In the genomic region with DNA sequence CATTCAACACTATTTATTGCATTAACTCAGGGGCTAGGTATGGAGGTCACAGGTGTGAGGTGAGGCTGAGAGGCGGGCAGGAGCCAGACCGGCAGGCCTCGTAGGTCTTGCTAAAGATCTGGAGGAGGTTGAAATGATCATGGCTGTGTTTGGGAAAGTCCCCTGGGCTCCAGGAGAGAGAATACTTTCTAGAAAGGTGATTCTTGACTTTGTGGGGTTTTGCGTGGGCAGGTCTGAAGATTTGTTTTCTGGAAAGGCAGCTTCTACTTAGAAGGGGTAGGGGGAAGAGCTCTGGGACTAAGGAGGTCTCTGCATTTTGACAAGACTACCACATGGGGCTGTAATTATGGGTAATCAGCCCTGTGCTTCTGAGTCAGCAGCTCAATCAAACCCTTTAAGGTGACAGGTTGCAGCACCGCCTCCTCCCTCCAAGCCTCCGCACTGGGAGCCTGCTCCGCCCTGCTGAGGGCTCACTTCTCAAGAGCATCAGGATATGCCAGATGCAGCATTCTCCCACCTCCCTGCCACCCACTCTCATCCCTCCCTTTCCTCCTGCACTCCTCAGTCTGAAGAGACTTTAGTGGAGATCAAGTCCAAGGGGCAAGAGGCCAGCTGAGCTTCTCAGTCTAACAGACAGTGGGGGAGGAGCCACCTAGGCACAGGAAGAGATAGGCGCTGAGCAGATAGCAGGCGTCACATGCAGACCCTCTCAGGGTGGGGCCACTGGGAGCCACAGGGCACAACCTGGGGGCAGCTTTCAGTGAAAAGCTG, we compare ENCODE assay signal across 10 cellular contexts. TPM values are rescaled to one million over a fixed set of nuclear protein-coding genes. Genes with fewer than 3 reads are reported as not detected.
DNase-seq lines count a peak whose midpoint lies in the region; ATAC-seq, FAIRE-seq and TF ChIP-seq lines count a peak whose summit lies in the region.
"Had no signal": no experiment of that assay in that cellular context is flagged by ENCODE, and none has a peak within 500 bp of the region (broad histone marks: within the 10 kb centered on the region; RNA-seq: fewer than 3 reads in every experiment).

No MANE protein-coding gene starts in this region.

- H3K4me3 ChIP-seq in mammary epithelial cell (replicated peaks in 1 of 3; ENCODE audit: insufficient read depth in 1 of 3, low read depth in 2 of 3, low read length in 3 of 3) (no peak overlapping the region), HepG2 (replicated peaks in 1 of 3; ENCODE audit: insufficient read depth in 1 of 3, low read depth in 2 of 3, low read length in 3 of 3) (no peak overlapping the region), upper lobe of right lung (no peak overlapping the region)
- H3K4me3 ChIP-seq: upper lobe of left lung had no signal

- peak; percentile 77 for ATAC-seq in HepG2
- peak; percentile 46 for ATAC-seq in upper lobe of right lung
- ATAC-seq in HG03469 (IDR thresholded peaks at IDR 0.05; ENCODE audit: unreplicated experiment): no peak

- H3K27ac Mint-ChIP-seq in MCF 10A (ENCODE audit: low read depth, unreplicated experiment): no peak overlapping the region
- H3K27ac Mint-ChIP-seq in activated T-cell treated with anti-CD3 and anti-CD28 coated beads, Interleukin-2, amount 50 U/mL, for 24 hours: no peak overlapping the region
- no peak overlapping the region for H3K27ac Mint-ChIP-seq in activated T-helper 2 cell treated with anti-CD3 and anti-CD28 coated beads, Interferon-gamma antibody, Interleukin-2, Interleukin-4, amounts not matched to agents 10 μg/mL and 5 μg/mL and 100 μg/mL, durations not matched to agents 14 hours and 24 hours and 36 hours

- H3K9me3 Mint-ChIP-seq in MCF 10A (ENCODE audit: unreplicated experiment): no peaks in the 10 kb centered on the region
- H3K9me3 Mint-ChIP-seq in activated T-cell treated with anti-CD3 and anti-CD28 coated beads, Interleukin-2, amount 50 U/mL, for 24 hours: no peaks in the 10 kb centered on the region
- no peaks in the 10 kb centered on the region for H3K9me3 Mint-ChIP-seq in activated T-helper 2 cell treated with anti-CD3 and anti-CD28 coated beads, Interferon-gamma antibody, Interleukin-2, Interleukin-4, amounts not matched to agents 10 μg/mL and 5 μg/mL and 100 μg/mL, durations not matched to agents 14 hours and 24 hours and 36 hours

- H3K79me2 ChIP-seq in mammary epithelial cell (ENCODE audit: insufficient read depth, low read length) (no peaks in the 10 kb centered on the region), HepG2 (ENCODE audit: insufficient read depth, low read length) (no peaks in the 10 kb centered on the region)
- H3K79me2 ChIP-seq: parathyroid adenoma had no signal

- H3K27ac ChIP-seq in mammary epithelial cell (ENCODE audit: insufficient read depth, low read depth, low read length) (no peak overlapping the region), HepG2 (ENCODE audit: extremely low read length, insufficient read depth, low read length) (no peak overlapping the region), upper lobe of right lung (no peak overlapping the region)
- H3K27ac ChIP-seq: parathyroid adenoma, upper lobe of left lung had no signal

- no peaks in the 10 kb centered on the region for H3K27me3 Mint-ChIP-seq in MCF 10A (ENCODE audit: insufficient read depth, unreplicated experiment)
- peaks cover 5% of the 10 kb centered on the region for H3K27me3 Mint-ChIP-seq in activated T-cell treated with anti-CD3 and anti-CD28 coated beads, Interleukin-2, amount 50 U/mL, for 24 hours
- peaks cover 6% of the 10 kb centered on the region for H3K27me3 Mint-ChIP-seq in activated T-helper 2 cell treated with anti-CD3 and anti-CD28 coated beads, Interferon-gamma antibody, Interleukin-2, Interleukin-4, amounts not matched to agents 10 μg/mL and 5 μg/mL and 100 μg/mL, durations not matched to agents 14 hours and 24 hours and 36 hours (ENCODE audit: low read depth)

- BruUV-seq in MCF 10A (replicated peaks; lab: Mats Ljungman, UMichigan) (no TSS peak), mammary epithelial cell (replicated peaks; lab: Mats Ljungman, UMichigan) (no TSS peak), HepG2 (replicated peaks; lab: Mats Ljungman, UMichigan) (no TSS peak)

- no peaks in the 10 kb centered on the region for H3K36me3 ChIP-seq in mammary epithelial cell (ENCODE audit: insufficient read depth, low read length)
- no peaks in the 10 kb centered on the region for H3K36me3 ChIP-seq in HepG2 (replicated peaks in 1 of 2; ENCODE audit: control insufficient read depth in 1 of 2, insufficient read depth in 2 of 2, low read length in 2 of 2)
- H3K36me3 ChIP-seq in upper lobe of right lung: no peaks in the 10 kb centered on the region
- H3K36me3 ChIP-seq: upper lobe of left lung had no signal

- WGBS in mammary epithelial cell (ENCODE audit: low coverage, missing lambda C conversion rate): 75% methylated on average over 9 of the region's 9 CpGs
- WGBS in HepG2 (ENCODE audit: low lambda C conversion rate): 13% methylated on average over 9 of the region's 9 CpGs

- in situ Hi-C loops in mammary epithelial cell (cut with MboI; ENCODE audit: low sequenced_read_pairs in 2 of 2) (no loop called here), HepG2 (cut with HindIII; ENCODE audit: extremely low pct_ligation_motif_present, low pct_unique_long_range_greater_than_20kb) (no loop called here)

- TF ChIP-seq RAD21 in HepG2 (CRISPR knock-in tag; IDR thresholded peaks at IDR 0.05): no peak

- TF ChIP-seq EP300 in HepG2 (IDR thresholded peaks at IDR 0.05; ENCODE audit: low read depth in 2 of 2, low read length in 2 of 2) (no peak), HepG2 (CRISPR knock-in tag; IDR thresholded peaks at IDR 0.05; ENCODE audit: borderline replicate concordance) (no peak)

- no peaks in the 10 kb centered on the region for H4K20me1 ChIP-seq in mammary epithelial cell (ENCODE audit: insufficient read depth, low read length)
- no peaks in the 10 kb centered on the region for H4K20me1 ChIP-seq in HepG2 (ENCODE audit: insufficient read depth, low read length)

- no peak for FAIRE-seq in HepG2 (lab: Jason Lieb, UNC)

- POLR2A ChIA-PET in MCF 10A (lab: Yijun Ruan, JAX): interaction anchor here (0.9 to 1.8 kb wide), 6 partner anchors 11 to 117 kb away, joined by 3 to 5 read pairs (median 4); no protein-coding TSS in a partner anchor
- POLR2A ChIA-PET in HepG2 (lab: Yijun Ruan, JAX): no interaction called here

- no peaks in the 10 kb centered on the region for H3K9me3 ChIP-seq in mammary epithelial cell (replicated peaks; ENCODE audit: insufficient read depth, low read length)
- no peaks in the 10 kb centered on the region for H3K9me3 ChIP-seq in HepG2 (ENCODE audit: low read length)
- H3K9me3 ChIP-seq in upper lobe of right lung: no peaks in the 10 kb centered on the region
- H3K9me3 ChIP-seq: upper lobe of left lung had no signal

- no peak for TF ChIP-seq CTCF in MCF 10A (IDR thresholded peaks at IDR 0.05; ENCODE audit: unreplicated experiment)
- no peak for TF ChIP-seq CTCF in mammary epithelial cell (conservative IDR thresholded peaks at IDR 0.05 in 1 of 2, IDR thresholded peaks at IDR 0.05 in 1 of 2; ENCODE audit: extremely low read depth in 1 of 2, insufficient read depth in 1 of 2, low read depth in 1 of 2, low read length in 2 of 2)
- no peak for TF ChIP-seq CTCF in HepG2 (CRISPR knock-in tag; IDR thresholded peaks at IDR 0.05)
- TF ChIP-seq CTCF in upper lobe of right lung (IDR thresholded peaks at IDR 0.05): no peak

- H3K36me3 Mint-ChIP-seq in MCF 10A (ENCODE audit: insufficient read depth, unreplicated experiment): no peaks in the 10 kb centered on the region
- no peaks in the 10 kb centered on the region for H3K36me3 Mint-ChIP-seq in activated T-cell treated with anti-CD3 and anti-CD28 coated beads, Interleukin-2, amount 50 U/mL, for 24 hours (ENCODE audit: low read depth)
- H3K36me3 Mint-ChIP-seq in activated T-helper 2 cell treated with anti-CD3 and anti-CD28 coated beads, Interferon-gamma antibody, Interleukin-2, Interleukin-4, amounts not matched to agents 10 μg/mL and 5 μg/mL and 100 μg/mL, durations not matched to agents 14 hours and 24 hours and 36 hours (ENCODE audit: low read depth): no peaks in the 10 kb centered on the region

- H3K4me2 ChIP-seq in mammary epithelial cell (ENCODE audit: insufficient read depth, low read depth, low read length) (no peak overlapping the region), HepG2 (ENCODE audit: low read depth, low read length) (peak overlapping the region; percentile 57)

- no peak overlapping the region for H3K9ac ChIP-seq in mammary epithelial cell (ENCODE audit: insufficient read depth, low read length)
- H3K9ac ChIP-seq in HepG2 (ENCODE audit: insufficient read depth, low read depth, low read length): no peak overlapping the region
- H3K9ac ChIP-seq: parathyroid adenoma had no signal

- dilution Hi-C loops in mammary epithelial cell (cut with HindIII; ENCODE audit: low sequenced_read_pairs): no loop called here

- H3K27me3 ChIP-seq in mammary epithelial cell (ENCODE audit: insufficient read depth, low read length): peaks cover 2% of the 10 kb centered on the region
- H3K27me3 ChIP-seq in HepG2 (ENCODE audit: control insufficient read depth in 1 of 2, insufficient read depth in 2 of 2, low read length in 2 of 2): peaks cover 0 to 24% of the 10 kb centered on the region in 2 experiments; a peak in 2 of 5 replicates
- H3K27me3 ChIP-seq in upper lobe of right lung: no peaks in the 10 kb centered on the region
- H3K27me3 ChIP-seq: upper lobe of left lung had no signal

- H3K4me1 ChIP-seq in mammary epithelial cell (ENCODE audit: insufficient read depth, low read length) (peaks cover 7% of the 10 kb centered on the region), HepG2 (ENCODE audit: insufficient read depth, low read length) (peaks cover 36% of the 10 kb centered on the region), upper lobe of right lung (peaks cover 5% of the 10 kb centered on the region)
- H3K4me1 ChIP-seq: parathyroid adenoma had no signal

- no peak for TF ChIP-seq POLR2A in HepG2 (IDR thresholded peaks at IDR 0.05; ENCODE audit: insufficient read depth in 1 of 2, low read depth in 2 of 2, low read length in 2 of 2)

- H2AFZ ChIP-seq in mammary epithelial cell (ENCODE audit: low read depth, low read length): no peak overlapping the region
- no peak overlapping the region for H2AFZ ChIP-seq in HepG2 (ENCODE audit: low read length)
- H2AFZ ChIP-seq: parathyroid adenoma had no signal

- DNase-seq in MCF 10A (ENCODE audit: unreplicated experiment) (peak; percentile 45), mammary epithelial cell (no peak), HepG2 (ENCODE audit: low spot score) (no peak), upper lobe of right lung (no peak), dedifferentiated amniotic fluid mesenchymal stem cell (ENCODE audit: extremely low spot score) (no peak)
- peak; percentile 37 for DNase-seq in activated T-cell treated with anti-CD3 and anti-CD28 coated beads, Interleukin-2, amount 50 U/mL, for 24 hours
- DNase-seq in activated T-helper 2 cell treated with anti-CD3 and anti-CD28 coated beads, Interferon-gamma antibody, Interleukin-2, Interleukin-4, amounts not matched to agents 10 μg/mL and 5 μg/mL and 100 μg/mL, durations not matched to agents 14 hours and 24 hours and 36 hours (ENCODE audit: low spot score): no peak
- DNase-seq: upper lobe of left lung had no signal

- H3K4me1 Mint-ChIP-seq in MCF 10A (ENCODE audit: insufficient read depth, unreplicated experiment): peaks cover 14% of the 10 kb centered on the region
- no peaks in the 10 kb centered on the region for H3K4me1 Mint-ChIP-seq in activated T-cell treated with anti-CD3 and anti-CD28 coated beads, Interleukin-2, amount 50 U/mL, for 24 hours (ENCODE audit: low read depth)
- no peaks in the 10 kb centered on the region for H3K4me1 Mint-ChIP-seq in activated T-helper 2 cell treated with anti-CD3 and anti-CD28 coated beads, Interferon-gamma antibody, Interleukin-2, Interleukin-4, amounts not matched to agents 10 μg/mL and 5 μg/mL and 100 μg/mL, durations not matched to agents 14 hours and 24 hours and 36 hours (ENCODE audit: low read depth)

- H3K4me3 Mint-ChIP-seq in MCF 10A (ENCODE audit: unreplicated experiment): no peak overlapping the region
- H3K4me3 Mint-ChIP-seq in activated T-cell treated with anti-CD3 and anti-CD28 coated beads, Interleukin-2, amount 50 U/mL, for 24 hours: no peak overlapping the region
- no peak overlapping the region for H3K4me3 Mint-ChIP-seq in activated T-helper 2 cell treated with anti-CD3 and anti-CD28 coated beads, Interferon-gamma antibody, Interleukin-2, Interleukin-4, amounts not matched to agents 10 μg/mL and 5 μg/mL and 100 μg/mL, durations not matched to agents 14 hours and 24 hours and 36 hours (ENCODE audit: low read depth)

- CTCF ChIA-PET in MCF 10A (lab: Yijun Ruan, JAX) (interaction anchor here (0.6 to 6.1 kb wide), 8 partner anchors 17 to 361 kb away, joined by 3 to 58 read pairs (median 4); no protein-coding TSS in a partner anchor), mammary epithelial cell (lab: Charles Lee; ENCODE audit: low non-redundant PET) (no interaction called here), HepG2 (lab: Yijun Ruan, JAX; ENCODE audit: low intra/inter-chr PET ratio, low total read pairs) (no interaction called here)

- intact Hi-C loops in MCF 10A (cut with micrococcal nuclease) (no loop called here), mammary epithelial cell (cut with micrococcal nuclease) (no loop called here), HepG2 (cut with micrococcal nuclease; ENCODE audit: unreplicated experiment) (no loop called here), upper lobe of right lung (cut with DNase I) (no loop called here)
- intact Hi-C loops in activated T-helper 2 cell treated with anti-CD3 and anti-CD28 coated beads, Interferon-gamma antibody, Interleukin-2, Interleukin-4, amounts not matched to agents 10 μg/mL and 5 μg/mL and 100 μg/mL, durations not matched to agents 14 hours and 24 hours and 36 hours (cut with micrococcal nuclease): no loop called here

RNA-seq across cellular contexts. Expression of gene SLC30A1, which starts 30.5 kb away (rescaled TPM):
- total RNA-seq in MCF 10A (2022) (87.0 and 94.1 TPM in 2 replicates), mammary epithelial cell (10 to 100 TPM; 30.2 to 63.0 TPM), HepG2 (2016; rRNA removed; fragmentation: Illumina TruSeq; extraction: Trizol) (24.4 and 26.8 TPM in 2 replicates), upper lobe of right lung (15.6 TPM)
- polyA plus RNA-seq in mammary epithelial cell (6.6 TPM), HepG2 (2011; rRNA removed) (5.8 and 5.9 TPM in 2 replicates)
- 18.0 TPM for polyA minus RNA-seq in mammary epithelial cell
- total RNA-seq in HepG2 (2016; cell fraction: cytosol; rRNA removed; fragmentation: Illumina TruSeq; extraction: Trizol; ENCODE audit: low read depth): 3.1 and 3.8 TPM in 2 replicates
- total RNA-seq in HepG2 (2016; cell fraction: insoluble cytoplasmic fraction; rRNA removed; fragmentation: Illumina TruSeq; extraction: Trizol): 25.5 and 28.3 TPM in 2 replicates
- total RNA-seq in HepG2 (2016; cell fraction: membrane; rRNA removed; fragmentation: Illumina TruSeq; extraction: Trizol): 15.5 and 17.6 TPM in 2 replicates
- total RNA-seq in HepG2 (2016; cell fraction: nucleus; rRNA removed; fragmentation: Illumina TruSeq; extraction: Trizol): 49.0 and 51.0 TPM in 2 replicates
- polyA plus RNA-seq in HepG2 (2011; cell fraction: cytosol; rRNA removed): 3.5 and 4.9 TPM in 2 replicates
- polyA plus RNA-seq in HepG2 (2011; cell fraction: nucleus; rRNA removed): 4.2 and 5.1 TPM in 2 replicates
- polyA plus RNA-seq in HepG2 (2012): 18.3 and 19.9 TPM in 2 replicates
- polyA plus RNA-seq in HepG2 (2016; cell fraction: cytosol; fragmentation: Illumina TruSeq; extraction: Trizol; ENCODE audit: low read depth): 2.5 and 2.6 TPM in 2 replicates
- 19.7 and 25.1 TPM in 2 replicates for polyA plus RNA-seq in HepG2 (2016; cell fraction: insoluble cytoplasmic fraction; fragmentation: Illumina TruSeq; extraction: Trizol; ENCODE audit: low read depth)
- polyA plus RNA-seq in HepG2 (2016; cell fraction: membrane; fragmentation: Illumina TruSeq; extraction: Trizol; ENCODE audit: low read depth): 6.2 and 6.7 TPM in 2 replicates
- 53.6 and 54.2 TPM in 2 replicates for polyA plus RNA-seq in HepG2 (2016; cell fraction: nucleus; fragmentation: Illumina TruSeq; extraction: Trizol; ENCODE audit: insufficient read depth, low read depth)
- polyA minus RNA-seq in HepG2 (2011; rRNA and poly(A)+ RNA removed; ENCODE audit: low replicate concordance): 9.6 and 24.6 TPM in 2 replicates
- 10.8 and 15.0 TPM in 2 replicates for polyA minus RNA-seq in HepG2 (2011; cell fraction: cytosol; rRNA and poly(A)+ RNA removed)
- 14.9 and 15.0 TPM in 2 replicates for polyA minus RNA-seq in HepG2 (2011; cell fraction: nucleus; rRNA and poly(A)+ RNA removed)
- 7.9 and 8.0 TPM in 2 replicates for total RNA-seq in activated T-helper 2 cell treated with anti-CD3 and anti-CD28 coated beads, Interferon-gamma antibody, Interleukin-2, Interleukin-4, amounts not matched to agents 10 μg/mL and 5 μg/mL and 100 μg/mL, durations not matched to agents 14 hours and 24 hours and 36 hours

RNA-seq across cellular contexts. Expression of gene RD3, which starts 56.5 kb away (rescaled TPM):
- total RNA-seq in MCF 10A (2022) (not detected in 2 replicates), mammary epithelial cell (not detected), HepG2 (2016; rRNA removed; fragmentation: Illumina TruSeq; extraction: Trizol) (not detected in 2 replicates), upper lobe of right lung (0.29 TPM)
- polyA plus RNA-seq in mammary epithelial cell (not detected), HepG2 (2011; rRNA removed) (not detected in 2 replicates)
- polyA minus RNA-seq in mammary epithelial cell: not detected
- not detected in 2 replicates for total RNA-seq in HepG2 (2016; cell fraction: cytosol; rRNA removed; fragmentation: Illumina TruSeq; extraction: Trizol; ENCODE audit: low read depth)
- not detected in 2 replicates for total RNA-seq in HepG2 (2016; cell fraction: insoluble cytoplasmic fraction; rRNA removed; fragmentation: Illumina TruSeq; extraction: Trizol)
- not detected in 2 replicates for total RNA-seq in HepG2 (2016; cell fraction: membrane; rRNA removed; fragmentation: Illumina TruSeq; extraction: Trizol)
- total RNA-seq in HepG2 (2016; cell fraction: nucleus; rRNA removed; fragmentation: Illumina TruSeq; extraction: Trizol): not detected in 2 replicates
- polyA plus RNA-seq in HepG2 (2011; cell fraction: cytosol; rRNA removed): not detected in 2 replicates
- not detected in 2 replicates for polyA plus RNA-seq in HepG2 (2011; cell fraction: nucleus; rRNA removed)
- not detected in 2 replicates for polyA plus RNA-seq in HepG2 (2012)
- polyA plus RNA-seq in HepG2 (2016; cell fraction: cytosol; fragmentation: Illumina TruSeq; extraction: Trizol; ENCODE audit: low read depth): not detected in 2 replicates
- polyA plus RNA-seq in HepG2 (2016; cell fraction: insoluble cytoplasmic fraction; fragmentation: Illumina TruSeq; extraction: Trizol; ENCODE audit: low read depth): not detected in 2 replicates
- not detected in 2 replicates for polyA plus RNA-seq in HepG2 (2016; cell fraction: membrane; fragmentation: Illumina TruSeq; extraction: Trizol; ENCODE audit: low read depth)
- polyA plus RNA-seq in HepG2 (2016; cell fraction: nucleus; fragmentation: Illumina TruSeq; extraction: Trizol; ENCODE audit: insufficient read depth, low read depth): not detected in 2 replicates
- polyA minus RNA-seq in HepG2 (2011; rRNA and poly(A)+ RNA removed; ENCODE audit: low replicate concordance): not detected in 2 replicates
- not detected in 2 replicates for polyA minus RNA-seq in HepG2 (2011; cell fraction: cytosol; rRNA and poly(A)+ RNA removed)
- not detected in 2 replicates for polyA minus RNA-seq in HepG2 (2011; cell fraction: nucleus; rRNA and poly(A)+ RNA removed)
- not detected in 2 replicates for total RNA-seq in activated T-helper 2 cell treated with anti-CD3 and anti-CD28 coated beads, Interferon-gamma antibody, Interleukin-2, Interleukin-4, amounts not matched to agents 10 μg/mL and 5 μg/mL and 100 μg/mL, durations not matched to agents 14 hours and 24 hours and 36 hours

Comparison
In these comparisons a context has a peak if more than half of its experiments do, and no peak if none do; other contexts are left out.
1. DNase-seq: peak in MCF 10A (single experiment) and activated T-cell treated with anti-CD3 and anti-CD28 coated beads, Interleukin-2, amount 50 U/mL, for 24 hours (single experiment); none in mammary epithelial cell (single experiment), HepG2 (single experiment), upper lobe of right lung (single experiment), dedifferentiated amniotic fluid mesenchymal stem cell (single experiment) and activated T-helper 2 cell treated with anti-CD3 and anti-CD28 coated beads, Interferon-gamma antibody, Interleukin-2, Interleukin-4, amounts not matched to agents 10 μg/mL and 5 μg/mL and 100 μg/mL, durations not matched to agents 14 hours and 24 hours and 36 hours (single experiment).